ENCODE assay signal across 1 cellular context in the genomic region with DNA sequence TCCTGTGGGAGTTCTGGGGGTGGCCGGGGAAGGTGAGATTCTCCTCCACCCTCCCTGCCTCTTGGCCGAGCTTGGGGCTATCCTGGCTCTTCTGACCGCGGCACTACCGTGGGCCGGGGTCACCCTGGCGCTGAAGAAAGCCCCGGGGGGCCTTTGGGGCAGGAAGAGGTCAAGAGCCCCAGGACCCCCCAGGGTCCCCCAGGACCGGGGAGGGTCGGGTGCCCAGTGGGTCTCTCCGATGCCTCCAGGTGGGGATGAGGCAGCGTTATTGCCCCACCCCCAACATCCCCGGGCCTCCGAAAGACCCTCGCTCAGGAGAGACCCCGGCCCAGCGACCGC.
TF ChIP-seq lines count a peak whose summit lies in the region.

No MANE protein-coding gene starts in this region.

TF ChIP-seq in HepG2, 621 proteins besides CTCF, POLR2A, EP300 and RAD21:
- no peak for TF ChIP-seq MATR3 (CRISPR knock-in tag; IDR thresholded peaks at IDR 0.05)
- TF ChIP-seq, protein P1, sequence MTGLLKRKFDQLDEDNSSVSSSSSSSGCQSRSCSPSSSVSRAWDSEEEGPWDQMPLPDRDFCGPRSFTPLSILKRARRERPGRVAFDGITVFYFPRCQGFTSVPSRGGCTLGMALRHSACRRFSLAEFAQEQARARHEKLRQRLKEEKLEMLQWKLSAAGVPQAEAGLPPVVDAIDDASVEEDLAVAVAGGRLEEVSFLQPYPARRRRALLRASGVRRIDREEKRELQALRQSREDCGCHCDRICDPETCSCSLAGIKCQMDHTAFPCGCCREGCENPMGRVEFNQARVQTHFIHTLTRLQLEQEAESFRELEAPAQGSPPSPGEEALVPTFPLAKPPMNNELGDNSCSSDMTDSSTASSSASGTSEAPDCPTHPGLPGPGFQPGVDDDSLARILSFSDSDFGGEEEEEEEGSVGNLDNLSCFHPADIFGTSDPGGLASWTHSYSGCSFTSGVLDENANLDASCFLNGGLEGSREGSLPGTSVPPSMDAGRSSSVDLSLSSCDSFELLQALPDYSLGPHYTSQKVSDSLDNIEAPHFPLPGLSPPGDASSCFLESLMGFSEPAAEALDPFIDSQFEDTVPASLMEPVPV (CRISPR knock-in tag; IDR thresholded peaks at IDR 0.05), result no peak
- TF ChIP-seq, protein P2, sequence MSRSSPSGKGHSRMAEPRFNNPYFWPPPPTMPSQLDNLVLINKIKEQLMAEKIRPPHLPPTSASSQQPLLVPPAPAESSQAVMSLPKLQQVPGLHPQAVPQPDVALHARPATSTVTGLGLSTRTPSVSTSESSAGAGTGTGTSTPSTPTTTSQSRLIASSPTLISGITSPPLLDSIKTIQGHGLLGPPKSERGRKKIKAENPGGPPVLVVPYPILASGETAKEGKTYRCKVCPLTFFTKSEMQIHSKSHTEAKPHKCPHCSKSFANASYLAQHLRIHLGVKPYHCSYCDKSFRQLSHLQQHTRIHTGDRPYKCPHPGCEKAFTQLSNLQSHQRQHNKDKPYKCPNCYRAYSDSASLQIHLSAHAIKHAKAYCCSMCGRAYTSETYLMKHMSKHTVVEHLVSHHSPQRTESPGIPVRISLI (CRISPR knock-in tag; IDR thresholded peaks at IDR 0.05; ENCODE audit: borderline replicate concordance), result no peak
- no peak for TF ChIP-seq RORA (CRISPR knock-in tag; IDR thresholded peaks at IDR 0.05)
- TF ChIP-seq RFX3 (CRISPR knock-in tag; IDR thresholded peaks at IDR 0.05), result no peak
